22 cellular contexts compared by ENCODE assay signal in genomic region chr22:37285937-37286336, GRCh38. TPM values are rescaled to one million over a fixed set of nuclear protein-coding genes. Genes with fewer than 3 reads are reported as not detected.
A peak's percentile ranks its signal among the peaks of the same experiment; 100 is the strongest.
DNase-seq lines count a peak whose midpoint lies in the region; ATAC-seq and TF ChIP-seq lines count a peak whose summit lies in the region.
"Had no signal": no experiment of that assay in that cellular context is flagged by ENCODE, and none has a peak within 500 bp of the region (broad histone marks: within the 10 kb centered on the region; RNA-seq: fewer than 3 reads in every experiment).

No MANE protein-coding gene starts in this region.

- no peak for DNase-seq in activated CD8-positive, alpha-beta T cell treated with anti-CD3 and anti-CD28 coated beads, Interleukin-2, amount 10 ng/mL, durations not matched to agents 7 days and 5 days
- DNase-seq in activated CD8-positive, alpha-beta T cell treated with anti-CD3 and anti-CD28 coated beads for 36 hours: no peak
- DNase-seq in CD8-positive, alpha-beta memory T cell: no peak
- no peak for DNase-seq in activated naive CD8-positive, alpha-beta T cell treated with anti-CD3 and anti-CD28 coated beads for 36 hours
- DNase-seq in posterior vena cava (ENCODE audit: low spot score): no peak
- DNase-seq: ACHN; activated CD8-positive, alpha-beta memory T cell treated with anti-CD3 and anti-CD28 coated beads, Interleukin-2, amount 50 U/mL, for 4 hours; DMS53; endodermal cell; HFFc6; kidney glomerular epithelial cell; mesenchymal stem cell; NCI-H774; PC-3; SJCRH30; stimulated activated naive CD4-positive, alpha-beta T cell had no signal

- no peak for TF ChIP-seq CTCF in activated CD8-positive, alpha-beta T cell treated with anti-CD3 and anti-CD28 coated beads for 36 hours (IDR thresholded peaks at IDR 0.05)
- TF ChIP-seq CTCF in neutrophil (IDR thresholded peaks at IDR 0.05): no peak

- POLR2A ChIA-PET in activated CD8-positive, alpha-beta T cell treated with anti-CD3 and anti-CD28 coated beads, Interleukin-2, amount 10 ng/mL, durations not matched to agents 7 days and 5 days (lab: Charles Lee): no interaction called here
- POLR2A ChIA-PET in activated CD8-positive, alpha-beta T cell treated with anti-CD3 and anti-CD28 coated beads for 36 hours (lab: Charles Lee): interaction anchor here (0.7 to 1.7 kb wide), 3 partner anchors 9 to 14 kb away, joined by 3 to 4 read pairs (median 4); no protein-coding TSS in a partner anchor
- POLR2A ChIA-PET in CD8-positive, alpha-beta memory T cell (lab: Charles Lee): no interaction called here

- no peaks in the 10 kb centered on the region for H3K9me3 Mint-ChIP-seq in activated CD8-positive, alpha-beta T cell treated with anti-CD3 and anti-CD28 coated beads, Interleukin-2, amount 10 ng/mL, durations not matched to agents 7 days and 5 days (ENCODE audit: insufficient read depth)
- H3K9me3 Mint-ChIP-seq in activated CD8-positive, alpha-beta T cell treated with anti-CD3 and anti-CD28 coated beads for 36 hours: no peaks in the 10 kb centered on the region
- H3K9me3 Mint-ChIP-seq in CD8-positive, alpha-beta memory T cell: no peaks in the 10 kb centered on the region
- H3K9me3 Mint-ChIP-seq in activated naive CD8-positive, alpha-beta T cell treated with anti-CD3 and anti-CD28 coated beads for 36 hours: no peaks in the 10 kb centered on the region
- H3K9me3 Mint-ChIP-seq: endodermal cell, HFFc6 had no signal

- no peaks in the 10 kb centered on the region for H3K27me3 ChIP-seq in CD8-positive, alpha-beta memory T cell (ENCODE audit: insufficient read depth, low read length, poor library complexity, severe bottlenecking)
- H3K27me3 ChIP-seq in neutrophil: no peaks in the 10 kb centered on the region
- H3K27me3 ChIP-seq: SJCRH30 had no signal

- ATAC-seq in activated CD8-positive, alpha-beta T cell treated with anti-CD3 and anti-CD28 coated beads, Interleukin-2, amount 10 ng/mL, durations not matched to agents 7 days and 5 days: no peak
- no peak for ATAC-seq in activated CD8-positive, alpha-beta T cell treated with anti-CD3 and anti-CD28 coated beads for 36 hours
- ATAC-seq in HG02973 (IDR thresholded peaks at IDR 0.05; ENCODE audit: unreplicated experiment): no peak
- no peak for ATAC-seq in GM18498 (IDR thresholded peaks at IDR 0.05; ENCODE audit: unreplicated experiment)
- ATAC-seq: PC-3 had no signal

- no peak overlapping the region for H3K4me3 ChIP-seq in CD8-positive, alpha-beta memory T cell (ENCODE audit: low read length)
- peak overlapping the region; percentile 84 to 99 for H3K4me3 ChIP-seq in neutrophil (ENCODE audit: low read depth in 1 of 2, low read length in 1 of 2)
- H3K4me3 ChIP-seq: SJCRH30 had no signal

- H3K27ac Mint-ChIP-seq in activated CD8-positive, alpha-beta T cell treated with anti-CD3 and anti-CD28 coated beads, Interleukin-2, amount 10 ng/mL, durations not matched to agents 7 days and 5 days: no peak overlapping the region
- no peak overlapping the region for H3K27ac Mint-ChIP-seq in activated CD8-positive, alpha-beta T cell treated with anti-CD3 and anti-CD28 coated beads for 36 hours
- peak overlapping the region; percentile 75 to 100 (median 94) for H3K27ac Mint-ChIP-seq in CD8-positive, alpha-beta memory T cell
- H3K27ac Mint-ChIP-seq in activated naive CD8-positive, alpha-beta T cell treated with anti-CD3 and anti-CD28 coated beads for 36 hours: peak overlapping the region; percentile 27
- H3K27ac Mint-ChIP-seq: endodermal cell, HFFc6, progenitor cell of endocrine pancreas had no signal

- intact Hi-C loops in activated CD8-positive, alpha-beta T cell treated with anti-CD3 and anti-CD28 coated beads for 36 hours (cut with micrococcal nuclease): no loop called here
- intact Hi-C loops in posterior vena cava (cut with DNase I): no loop called here

- H3K27me3 Mint-ChIP-seq in activated CD8-positive, alpha-beta T cell treated with anti-CD3 and anti-CD28 coated beads, Interleukin-2, amount 10 ng/mL, durations not matched to agents 7 days and 5 days (ENCODE audit: low read depth): no peaks in the 10 kb centered on the region
- H3K27me3 Mint-ChIP-seq in activated CD8-positive, alpha-beta T cell treated with anti-CD3 and anti-CD28 coated beads for 36 hours: no peaks in the 10 kb centered on the region
- H3K27me3 Mint-ChIP-seq in CD8-positive, alpha-beta memory T cell: peaks cover 0 to 1% of the 10 kb centered on the region in 2 donors
- no peaks in the 10 kb centered on the region for H3K27me3 Mint-ChIP-seq in activated naive CD8-positive, alpha-beta T cell treated with anti-CD3 and anti-CD28 coated beads for 36 hours

- H3K36me3 ChIP-seq in CD8-positive, alpha-beta memory T cell (ENCODE audit: insufficient read depth, low read length): peaks cover 32% of the 10 kb centered on the region
- peaks cover 56% of the 10 kb centered on the region for H3K36me3 ChIP-seq in neutrophil
- H3K36me3 ChIP-seq: SJCRH30, thoracic aorta had no signal

- peaks cover 76% of the 10 kb centered on the region for H3K4me1 Mint-ChIP-seq in activated CD8-positive, alpha-beta T cell treated with anti-CD3 and anti-CD28 coated beads, Interleukin-2, amount 10 ng/mL, durations not matched to agents 7 days and 5 days (ENCODE audit: low read depth)
- peaks cover 75% of the 10 kb centered on the region for H3K4me1 Mint-ChIP-seq in activated CD8-positive, alpha-beta T cell treated with anti-CD3 and anti-CD28 coated beads for 36 hours (ENCODE audit: low read depth)
- peaks cover 71 to 87% (median 85%) of the 10 kb centered on the region in 3 donors for H3K4me1 Mint-ChIP-seq in CD8-positive, alpha-beta memory T cell
- H3K4me1 Mint-ChIP-seq in activated naive CD8-positive, alpha-beta T cell treated with anti-CD3 and anti-CD28 coated beads for 36 hours: peaks cover 61% of the 10 kb centered on the region

- no peaks in the 10 kb centered on the region for H3K9me3 ChIP-seq in CD8-positive, alpha-beta memory T cell (ENCODE audit: low read length)
- no peaks in the 10 kb centered on the region for H3K9me3 ChIP-seq in neutrophil
- H3K9me3 ChIP-seq: SJCRH30, thoracic aorta had no signal

- H3K36me3 Mint-ChIP-seq in activated CD8-positive, alpha-beta T cell treated with anti-CD3 and anti-CD28 coated beads, Interleukin-2, amount 10 ng/mL, durations not matched to agents 7 days and 5 days (ENCODE audit: low read depth): peaks cover 78% of the 10 kb centered on the region
- peaks cover 16% of the 10 kb centered on the region for H3K36me3 Mint-ChIP-seq in activated CD8-positive, alpha-beta T cell treated with anti-CD3 and anti-CD28 coated beads for 36 hours (ENCODE audit: low read depth)
- H3K36me3 Mint-ChIP-seq in CD8-positive, alpha-beta memory T cell: peaks cover 5 to 73% (median 12%) of the 10 kb centered on the region in 3 donors
- H3K36me3 Mint-ChIP-seq in activated naive CD8-positive, alpha-beta T cell treated with anti-CD3 and anti-CD28 coated beads for 36 hours: peaks cover 24% of the 10 kb centered on the region

- H3K27ac ChIP-seq in CD8-positive, alpha-beta memory T cell (ENCODE audit: low read depth, low read length): no peak overlapping the region
- H3K27ac ChIP-seq in neutrophil: peak overlapping the region; percentile 99
- H3K27ac ChIP-seq: SJCRH30, thoracic aorta had no signal

- CTCF ChIA-PET in activated CD8-positive, alpha-beta T cell treated with anti-CD3 and anti-CD28 coated beads, Interleukin-2, amount 10 ng/mL, durations not matched to agents 7 days and 5 days (lab: Charles Lee): interaction anchor here (0.8 to 1.1 kb wide), 3 partner anchors 30 to 164 kb away, joined by 3 to 4 read pairs (median 3); no protein-coding TSS in a partner anchor
- CTCF ChIA-PET in activated CD8-positive, alpha-beta T cell treated with anti-CD3 and anti-CD28 coated beads for 36 hours (lab: Charles Lee): interaction anchor here (1.9 kb wide), 1 partner anchor 25 kb away, joined by 7 read pairs; no protein-coding TSS in a partner anchor
- CTCF ChIA-PET in CD8-positive, alpha-beta memory T cell (lab: Charles Lee): interaction anchor here (1.1 to 1.7 kb wide), 3 partner anchors 10 to 144 kb away, joined by 3 to 4 read pairs (median 3); no protein-coding TSS in a partner anchor

- H3K4me3 Mint-ChIP-seq in activated CD8-positive, alpha-beta T cell treated with anti-CD3 and anti-CD28 coated beads, Interleukin-2, amount 10 ng/mL, durations not matched to agents 7 days and 5 days: peak overlapping the region; percentile 84
- H3K4me3 Mint-ChIP-seq in activated CD8-positive, alpha-beta T cell treated with anti-CD3 and anti-CD28 coated beads for 36 hours: no peak overlapping the region
- H3K4me3 Mint-ChIP-seq in CD8-positive, alpha-beta memory T cell: peak overlapping the region; percentile 70 to 98 (median 94)
- H3K4me3 Mint-ChIP-seq in activated naive CD8-positive, alpha-beta T cell treated with anti-CD3 and anti-CD28 coated beads for 36 hours: no peak overlapping the region
- H3K4me3 Mint-ChIP-seq: endodermal cell, HFFc6 had no signal

- peaks cover 49% of the 10 kb centered on the region for H3K4me1 ChIP-seq in CD8-positive, alpha-beta memory T cell (ENCODE audit: insufficient read depth, low read length)
- H3K4me1 ChIP-seq in neutrophil (ENCODE audit: control insufficient read depth in 1 of 2, insufficient read depth in 1 of 2, low read depth in 1 of 2, low read length in 1 of 2): peaks cover 67 to 84% of the 10 kb centered on the region in 2 experiments
- H3K4me1 ChIP-seq: SJCRH30 had no signal

RNA-seq across cellular contexts. Expression of gene CYTH4, which starts 3.6 kb away (rescaled TPM):
- 100 to 1,000 TPM; 107 to 114 TPM for total RNA-seq in activated CD8-positive, alpha-beta T cell treated with anti-CD3 and anti-CD28 coated beads, Interleukin-2, amount 10 ng/mL, durations not matched to agents 7 days and 5 days
- 10 to 100 TPM; 33.2 to 33.4 TPM for total RNA-seq in activated CD8-positive, alpha-beta T cell treated with anti-CD3 and anti-CD28 coated beads for 36 hours
- total RNA-seq in CD8-positive, alpha-beta memory T cell: 10 to 100 TPM; 23.1 to 24.7 TPM
- polyA plus RNA-seq in CD8-positive, alpha-beta memory T cell: 80.2 TPM
- total RNA-seq in activated naive CD8-positive, alpha-beta T cell treated with anti-CD3 and anti-CD28 coated beads for 36 hours: 10 to 100 TPM; 16.6 to 17.3 TPM
- 10 to 100 TPM; 20.7 to 31.7 TPM for total RNA-seq in posterior vena cava
- total RNA-seq: endodermal cell, progenitor cell of endocrine pancreas, SJCRH30 had no signal
- polyA plus RNA-seq: fibroblast of lung had no signal

RNA-seq across cellular contexts. Expression of gene RAC2, which starts 41.9 kb away (rescaled TPM):
- 1,000 to 10,000 TPM; 1,167 to 1,252 TPM for total RNA-seq in activated CD8-positive, alpha-beta T cell treated with anti-CD3 and anti-CD28 coated beads, Interleukin-2, amount 10 ng/mL, durations not matched to agents 7 days and 5 days
- 100 to 1,000 TPM; 699 to 717 TPM for total RNA-seq in activated CD8-positive, alpha-beta T cell treated with anti-CD3 and anti-CD28 coated beads for 36 hours
- 100 to 1,000 TPM; 433 to 452 TPM for total RNA-seq in CD8-positive, alpha-beta memory T cell
- 1,206 TPM for polyA plus RNA-seq in CD8-positive, alpha-beta memory T cell
- 100 to 1,000 TPM; 518 to 528 TPM for total RNA-seq in activated naive CD8-positive, alpha-beta T cell treated with anti-CD3 and anti-CD28 coated beads for 36 hours
- total RNA-seq in posterior vena cava: 10 to 100 TPM; 12.9 to 17.5 TPM
- total RNA-seq: SJCRH30 had no signal

Comparison
In these comparisons a context has a peak if more than half of its experiments do, and no peak if none do; other contexts are left out.
1. H3K4me3 Mint-ChIP-seq: peak in activated CD8-positive, alpha-beta T cell treated with anti-CD3 and anti-CD28 coated beads, Interleukin-2, amount 10 ng/mL, durations not matched to agents 7 days and 5 days (single experiment) and CD8-positive, alpha-beta memory T cell (7 of 7); none in activated CD8-positive, alpha-beta T cell treated with anti-CD3 and anti-CD28 coated beads for 36 hours (single experiment) and activated naive CD8-positive, alpha-beta T cell treated with anti-CD3 and anti-CD28 coated beads for 36 hours (single experiment).
2. H3K27ac Mint-ChIP-seq: peak in CD8-positive, alpha-beta memory T cell (8 of 8) and activated naive CD8-positive, alpha-beta T cell treated with anti-CD3 and anti-CD28 coated beads for 36 hours (single experiment); none in activated CD8-positive, alpha-beta T cell treated with anti-CD3 and anti-CD28 coated beads, Interleukin-2, amount 10 ng/mL, durations not matched to agents 7 days and 5 days (single experiment) and activated CD8-positive, alpha-beta T cell treated with anti-CD3 and anti-CD28 coated beads for 36 hours (single experiment).
3. RNA of gene RAC2, which starts 41.9 kb away (total RNA-seq): 1,167 to 1,252 TPM in activated CD8-positive, alpha-beta T cell treated with anti-CD3 and anti-CD28 coated beads, Interleukin-2, amount 10 ng/mL, durations not matched to agents 7 days and 5 days, 699 to 717 TPM in activated CD8-positive, alpha-beta T cell treated with anti-CD3 and anti-CD28 coated beads for 36 hours, 518 to 528 TPM in activated naive CD8-positive, alpha-beta T cell treated with anti-CD3 and anti-CD28 coated beads for 36 hours and 433 to 452 TPM in CD8-positive, alpha-beta memory T cell; 12.9 to 17.5 TPM in posterior vena cava; every median in the first group is over 10 times any median in the second.